Comparison of ENCODE assay signal across 13 cellular contexts in genomic region chr10:103889121-103889720, GRCh38. TPM values are rescaled to one million over a fixed set of nuclear protein-coding genes. Genes with fewer than 3 reads are reported as not detected.
DNase-seq lines count a peak whose midpoint lies in the region; ATAC-seq and TF ChIP-seq lines count a peak whose summit lies in the region.
"Had no signal": no experiment of that assay in that cellular context is flagged by ENCODE, and none has a peak within 500 bp of the region (broad histone marks: within the 10 kb centered on the region; RNA-seq: fewer than 3 reads in every experiment).

No MANE protein-coding gene starts in this region.

- POLR2A ChIA-PET in naive thymus-derived CD4-positive, alpha-beta T cell (lab: Charles Lee): interaction anchor here (0.7 to 3.5 kb wide), 4 partner anchors 13 to 232 kb away, joined by 4 to 10 read pairs (median 4); partner anchors contain the start of gene SFR1

- no peak for DNase-seq in activated T-cell treated with anti-CD3 and anti-CD28 coated beads, Interleukin-2, amount 50 U/mL, for 24 hours
- DNase-seq in activated T-cell treated with anti-CD3 and anti-CD28 coated beads, Interleukin-2, amount 50 U/mL, for 1 hour: no peak
- no peak for DNase-seq in body of pancreas
- no peak for DNase-seq in naive thymus-derived CD4-positive, alpha-beta T cell
- no peak for DNase-seq in type B pancreatic cell (ENCODE audit: extremely low spot score, unreplicated experiment)
- no peak for DNase-seq in NCI-H446 (lab: John Stamatoyannopoulos, UW)
- DNase-seq in NCI-H2227 (lab: John Stamatoyannopoulos, UW; ENCODE audit: unreplicated experiment): no peak
- no peak for DNase-seq in posterior vena cava (ENCODE audit: low spot score)
- DNase-seq: activated CD8-positive, alpha-beta memory T cell treated with anti-CD3 and anti-CD28 coated beads, Interleukin-2, amount 50 U/mL, for 4 hours; left cardiac atrium; NCI-H187 had no signal

- H3K27ac ChIP-seq in body of pancreas: peak overlapping the region; percentile 75 to 89 (median 78)
- no peak overlapping the region for H3K27ac ChIP-seq in naive thymus-derived CD4-positive, alpha-beta T cell (ENCODE audit: low read depth, low read length)

- peaks cover 83% of the 10 kb centered on the region for H3K36me3 Mint-ChIP-seq in activated T-cell treated with anti-CD3 and anti-CD28 coated beads, Interleukin-2, amount 50 U/mL, for 24 hours (ENCODE audit: low read depth)
- peaks cover 4 to 49% (median 20%) of the 10 kb centered on the region in 5 donors for H3K36me3 Mint-ChIP-seq in naive thymus-derived CD4-positive, alpha-beta T cell
- H3K36me3 Mint-ChIP-seq in type B pancreatic cell: peaks cover 8% of the 10 kb centered on the region

- peaks cover 52% of the 10 kb centered on the region for H3K4me1 ChIP-seq in body of pancreas
- peaks cover 5 to 6% of the 10 kb centered on the region in 2 donors for H3K4me1 ChIP-seq in naive thymus-derived CD4-positive, alpha-beta T cell (ENCODE audit: control insufficient read depth in 2 of 2, insufficient read depth in 2 of 2, low read length in 2 of 2)

- CTCF ChIA-PET in naive thymus-derived CD4-positive, alpha-beta T cell (lab: Charles Lee): interaction anchor here (0.6 to 3.2 kb wide), 7 partner anchors 9 to 333 kb away, joined by 3 to 19 read pairs (median 4); no protein-coding TSS in a partner anchor

- no peak for ATAC-seq in body of pancreas
- no peak for ATAC-seq in naive thymus-derived CD4-positive, alpha-beta T cell

- TF ChIP-seq POLR2A in body of pancreas (IDR thresholded peaks at IDR 0.05): no peak

- no peaks in the 10 kb centered on the region for H3K9me3 Mint-ChIP-seq in activated T-cell treated with anti-CD3 and anti-CD28 coated beads, Interleukin-2, amount 50 U/mL, for 24 hours
- H3K9me3 Mint-ChIP-seq in naive thymus-derived CD4-positive, alpha-beta T cell: no peaks in the 10 kb centered on the region
- no peaks in the 10 kb centered on the region for H3K9me3 Mint-ChIP-seq in type B pancreatic cell
- H3K9me3 Mint-ChIP-seq: central memory CD8-positive, alpha-beta T cell had no signal

- WGBS in body of pancreas, 2 donors: 29 to 36% methylated on average over 2 of the region's 2 CpGs

- TF ChIP-seq CTCF in body of pancreas (IDR thresholded peaks at IDR 0.05) (no peak), type B pancreatic cell (conservative IDR thresholded peaks at IDR 0.05) (no peak)

- H3K9me3 ChIP-seq in body of pancreas: no peaks in the 10 kb centered on the region
- H3K9me3 ChIP-seq in naive thymus-derived CD4-positive, alpha-beta T cell (ENCODE audit: control insufficient read depth in 2 of 3, low read length in 3 of 3): no peaks in the 10 kb centered on the region

- peaks cover 0 to 2% of the 10 kb centered on the region in 2 donors for H3K36me3 ChIP-seq in body of pancreas (replicated peaks in 1 of 2; ENCODE audit: insufficient read depth in 1 of 2, low read depth in 2 of 2)
- peaks cover 4 to 84% (median 19%) of the 10 kb centered on the region in 3 experiments for H3K36me3 ChIP-seq in naive thymus-derived CD4-positive, alpha-beta T cell (ENCODE audit: control insufficient read depth in 2 of 3, insufficient read depth in 3 of 3, low read length in 3 of 3)

- intact Hi-C loops in body of pancreas (cut with DNase I): no loop called here
- intact Hi-C loops in naive thymus-derived CD4-positive, alpha-beta T cell (cut with micrococcal nuclease): loop anchor here (2.0 to 5.0 kb wide), 3 partner anchors 93 to 368 kb away; no protein-coding TSS in a partner anchor
- intact Hi-C loops in posterior vena cava (cut with DNase I): no loop called here

- H3K4me3 ChIP-seq in body of pancreas: no peak overlapping the region
- no peak overlapping the region for H3K4me3 ChIP-seq in naive thymus-derived CD4-positive, alpha-beta T cell (ENCODE audit: low read length)

- H3K4me1 Mint-ChIP-seq in activated T-cell treated with anti-CD3 and anti-CD28 coated beads, Interleukin-2, amount 50 U/mL, for 24 hours (ENCODE audit: low read depth): peaks cover 49% of the 10 kb centered on the region
- peaks cover 12 to 43% (median 26%) of the 10 kb centered on the region in 7 donors for H3K4me1 Mint-ChIP-seq in naive thymus-derived CD4-positive, alpha-beta T cell
- H3K4me1 Mint-ChIP-seq in type B pancreatic cell (ENCODE audit: unreplicated experiment): peaks cover 30% of the 10 kb centered on the region
- H3K4me1 Mint-ChIP-seq: B cell had no signal

- H3K27me3 ChIP-seq in body of pancreas: no peaks in the 10 kb centered on the region
- no peaks in the 10 kb centered on the region for H3K27me3 ChIP-seq in naive thymus-derived CD4-positive, alpha-beta T cell (ENCODE audit: control insufficient read depth in 2 of 2, insufficient read depth in 2 of 2, low read length in 2 of 2)

- H3K27me3 Mint-ChIP-seq in activated T-cell treated with anti-CD3 and anti-CD28 coated beads, Interleukin-2, amount 50 U/mL, for 24 hours: no peaks in the 10 kb centered on the region
- no peaks in the 10 kb centered on the region for H3K27me3 Mint-ChIP-seq in naive thymus-derived CD4-positive, alpha-beta T cell
- no peaks in the 10 kb centered on the region for H3K27me3 Mint-ChIP-seq in type B pancreatic cell
- H3K27me3 Mint-ChIP-seq: B cell; central memory CD8-positive, alpha-beta T cell had no signal

- no peak overlapping the region for H3K4me3 Mint-ChIP-seq in activated T-cell treated with anti-CD3 and anti-CD28 coated beads, Interleukin-2, amount 50 U/mL, for 24 hours
- H3K4me3 Mint-ChIP-seq in naive thymus-derived CD4-positive, alpha-beta T cell: no peak overlapping the region
- H3K4me3 Mint-ChIP-seq in type B pancreatic cell: no peak overlapping the region
- H3K4me3 Mint-ChIP-seq: B cell; central memory CD8-positive, alpha-beta T cell had no signal

- peak overlapping the region; percentile 92 for H3K27ac Mint-ChIP-seq in activated T-cell treated with anti-CD3 and anti-CD28 coated beads, Interleukin-2, amount 50 U/mL, for 24 hours
- H3K27ac Mint-ChIP-seq in naive thymus-derived CD4-positive, alpha-beta T cell: peak overlapping the region in 5 of 9 donors; percentile 48 to 83 (median 69)
- peak overlapping the region; percentile 91 for H3K27ac Mint-ChIP-seq in type B pancreatic cell
- H3K27ac Mint-ChIP-seq: B cell had no signal

RNA-seq across cellular contexts. Expression of gene STN1, which starts 28.8 kb away (rescaled TPM):
- total RNA-seq in body of pancreas (10 to 100 TPM in 1 of 2 donors, 1 to 10 TPM in 1; 5.9 to 32.2 TPM), type B pancreatic cell (ENCODE audit: low replicate concordance) (33.0 and 75.1 TPM in 2 replicates), posterior vena cava (10 to 100 TPM; 18.2 to 18.6 TPM)
- 10 to 100 TPM; 28.8 to 42.6 (median 34.8) TPM for total RNA-seq in naive thymus-derived CD4-positive, alpha-beta T cell
- 10 to 100 TPM; 71.5 to 83.7 TPM for polyA plus RNA-seq in naive thymus-derived CD4-positive, alpha-beta T cell

RNA-seq across cellular contexts. Expression of gene SH3PXD2A, which starts 33.8 kb away (rescaled TPM):
- total RNA-seq in body of pancreas: 1 to 10 TPM; 7.3 to 9.9 TPM
- 10 to 100 TPM in 3 of 5 experiments, 1 to 10 TPM in 2; 7.1 to 20.5 (median 15.7) TPM for total RNA-seq in naive thymus-derived CD4-positive, alpha-beta T cell
- polyA plus RNA-seq in naive thymus-derived CD4-positive, alpha-beta T cell: 1 to 10 TPM in 1 of 2 donors, under 1 TPM in 1; 0.54 to 1.0 TPM
- total RNA-seq in type B pancreatic cell (ENCODE audit: low replicate concordance): 22.3 and 38.6 TPM in 2 replicates
- total RNA-seq in posterior vena cava: 10 to 100 TPM; 62.6 to 93.6 TPM

Comparison
In these comparisons a context has a peak if more than half of its experiments do, and no peak if none do; other contexts are left out.
1. intact Hi-C loops: an anchor here in naive thymus-derived CD4-positive, alpha-beta T cell (2.0 to 5.0 kb wide); none called in body of pancreas and posterior vena cava.